Comparison of ENCODE assay signal across 10 cellular contexts in the genomic region with DNA sequence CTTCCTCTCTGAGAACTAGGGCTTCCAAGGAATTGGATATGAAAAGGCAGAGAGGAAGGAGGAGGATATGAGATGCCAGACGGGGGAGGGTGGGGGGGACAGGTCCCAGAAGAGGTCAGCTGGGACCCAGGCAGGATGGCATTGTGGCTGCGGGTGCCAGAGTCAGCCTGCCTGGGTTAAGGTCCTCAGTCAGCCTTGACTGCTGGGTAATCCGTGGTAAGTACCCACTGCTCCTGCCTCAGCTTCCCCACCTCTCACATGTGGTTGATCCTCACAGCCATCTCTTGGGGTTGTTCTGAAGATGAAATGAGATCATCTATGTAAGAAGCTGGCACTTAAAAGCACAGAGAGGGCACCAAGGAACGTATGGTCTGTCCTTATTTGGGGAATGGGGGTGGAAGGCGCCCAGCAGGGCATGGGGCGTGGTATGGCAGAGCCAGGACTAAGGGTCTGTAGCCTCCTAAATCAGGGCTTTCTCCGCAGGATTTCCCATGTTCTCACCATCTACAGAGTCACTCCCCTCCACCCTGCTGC. TPM values are rescaled to one million over a fixed set of nuclear protein-coding genes. Genes with fewer than 3 reads are reported as not detected.
DNase-seq lines count a peak whose midpoint lies in the region; ATAC-seq and TF ChIP-seq lines count a peak whose summit lies in the region.
"Had no signal": no experiment of that assay in that cellular context is flagged by ENCODE, and none has a peak within 500 bp of the region (broad histone marks: within the 10 kb centered on the region; RNA-seq: fewer than 3 reads in every experiment).

No MANE protein-coding gene starts in this region.

- H3K4me3 ChIP-seq in PC-9: peak overlapping the region; percentile 26; the same call in 1 of the 2 replicates
- H3K4me3 ChIP-seq in epithelial cell of proximal tubule (ENCODE audit: low read depth, low read length): peak overlapping the region; percentile 11
- H3K4me3 ChIP-seq in neuronal stem cell (ENCODE audit: low read length in 2 of 2): no peak overlapping the region
- no peak overlapping the region for H3K4me3 ChIP-seq in urinary bladder (ENCODE audit: low read depth, low read length)

- H2BK12ac ChIP-seq in neuronal stem cell (ENCODE audit: low read length): no peak overlapping the region

- H3K27me3 ChIP-seq in PC-9 (ENCODE audit: insufficient read depth, low read depth): no peaks in the 10 kb centered on the region
- peaks cover 0 to 7% (median 0%) of the 10 kb centered on the region in 3 experiments for H3K27me3 ChIP-seq in neuronal stem cell (ENCODE audit: control insufficient read depth in 3 of 3, insufficient read depth in 3 of 3, low read depth in 1 of 3, low read length in 3 of 3)

- POLR2A ChIA-PET in PC-9 (lab: Charles Lee; ENCODE audit: unreplicated experiment): interaction anchor here (0.7 to 2.0 kb wide), 12 partner anchors 13 to 79 kb away, joined by 3 to 60 read pairs (median 23); a partner anchor contains a TSS

- H2AFZ ChIP-seq in PC-9: no peak overlapping the region
- H2AFZ ChIP-seq in neuronal stem cell (ENCODE audit: low read length): no peak overlapping the region

- no peaks in the 10 kb centered on the region for H3K9me2 ChIP-seq in PC-9 (ENCODE audit: insufficient read depth)

- BruUV-seq in PC-9 (replicated peaks; lab: Mats Ljungman, UMichigan): TSS peak; percentile 94

- TF ChIP-seq CTCF in PC-9 (conservative IDR thresholded peaks at IDR 0.05) (no peak), epithelial cell of proximal tubule (conservative IDR thresholded peaks at IDR 0.05; ENCODE audit: low read depth, low read length) (no peak)

- intact Hi-C loops in PC-9 (cut with micrococcal nuclease; ENCODE audit: unreplicated experiment): loop anchor here (1.0 kb wide), 4 partner anchors 11 to 24 kb away; a partner anchor contains a TSS

- H2AK5ac ChIP-seq in neuronal stem cell (ENCODE audit: low read depth, low read length): peak overlapping the region; percentile 22

- no peak for ATAC-seq in GM18498 (IDR thresholded peaks at IDR 0.05; ENCODE audit: unreplicated experiment)

- H3F3A ChIP-seq in PC-9 (ENCODE audit: insufficient read depth, low read depth): peaks cover 40% of the 10 kb centered on the region

- H3K4me1 ChIP-seq in PC-9 (replicated peaks; ENCODE audit: insufficient read depth) (peaks cover 74% of the 10 kb centered on the region), neuronal stem cell (ENCODE audit: control insufficient read depth in 2 of 2, insufficient read depth in 1 of 2, low read depth in 1 of 2, low read length in 2 of 2) (peaks cover 0 to 8% of the 10 kb centered on the region in 2 donors), urinary bladder (ENCODE audit: insufficient read depth) (no peaks in the 10 kb centered on the region)

- H3K14ac ChIP-seq in neuronal stem cell (ENCODE audit: low read length): no peak overlapping the region

- H4K20me1 ChIP-seq in PC-9 (ENCODE audit: insufficient read depth): no peaks in the 10 kb centered on the region

- H3K9ac ChIP-seq in neuronal stem cell (ENCODE audit: low read depth, low read length, poor library complexity): no peak overlapping the region

- WGBS in neuronal stem cell (ENCODE audit: extremely low coverage in 2 of 2, insufficient read length in 2 of 2, insufficient replicate concordance in 1 of 2), 2 donors: no CpG with 5 or more reads among the region's 7 CpGs
- 76% methylated on average over 7 of the region's 7 CpGs for WGBS in urinary bladder

- peak overlapping the region; percentile 72 for H3K18ac ChIP-seq in neuronal stem cell (ENCODE audit: low read length)

- H3K27ac ChIP-seq in PC-9 (peak overlapping the region; percentile 89), neuronal stem cell (replicated peaks; ENCODE audit: low read length) (no peak overlapping the region), urinary bladder (ENCODE audit: low read depth) (peak overlapping the region; percentile 77)

- no peaks in the 10 kb centered on the region for H3K79me1 ChIP-seq in neuronal stem cell (ENCODE audit: low read depth, low read length)

- CTCF ChIA-PET in PC-9 (lab: Charles Lee): interaction anchor here (0.6 to 1.4 kb wide), 6 partner anchors 12 to 79 kb away, joined by 3 to 10 read pairs (median 4); a partner anchor contains a TSS

- H2BK5ac ChIP-seq in neuronal stem cell (ENCODE audit: low read length): no peak overlapping the region

- no peak overlapping the region for H4K91ac ChIP-seq in neuronal stem cell (ENCODE audit: low read depth, low read length, poor library complexity)

- H3K9me3 ChIP-seq in PC-9 (ENCODE audit: insufficient read depth, low read depth): no peaks in the 10 kb centered on the region
- H3K9me3 ChIP-seq in neuronal stem cell (replicated peaks in 1 of 2; ENCODE audit: control insufficient read depth in 2 of 2, insufficient read depth in 1 of 2, low read depth in 1 of 2, low read length in 2 of 2): no peaks in the 10 kb centered on the region

- H3K4me2 ChIP-seq in PC-9: peak overlapping the region; percentile 77
- no peak overlapping the region for H3K4me2 ChIP-seq in neuronal stem cell (ENCODE audit: insufficient read depth, low read length, poor library complexity, severe bottlenecking)

- H3K4ac ChIP-seq in neuronal stem cell (ENCODE audit: low read length): no peak overlapping the region

- no peak overlapping the region for H3K23ac ChIP-seq in neuronal stem cell (ENCODE audit: low read depth, low read length, poor library complexity)

- no peaks in the 10 kb centered on the region for H3K79me2 ChIP-seq in PC-9 (ENCODE audit: low read depth)

- no peaks in the 10 kb centered on the region for H3K36me3 ChIP-seq in PC-9 (ENCODE audit: low read depth)
- H3K36me3 ChIP-seq in neuronal stem cell (replicated peaks in 1 of 2; ENCODE audit: control insufficient read depth in 2 of 2, insufficient read depth in 2 of 2, low read length in 2 of 2): no peaks in the 10 kb centered on the region
- no peaks in the 10 kb centered on the region for H3K36me3 ChIP-seq in urinary bladder (ENCODE audit: insufficient read depth)

- no peak overlapping the region for H2BK120ac ChIP-seq in neuronal stem cell (ENCODE audit: low read depth, low read length)

- peak overlapping the region; percentile 35 for H2BK15ac ChIP-seq in neuronal stem cell (ENCODE audit: low read length)

- no peak overlapping the region for H4K8ac ChIP-seq in neuronal stem cell (ENCODE audit: low read depth, low read length)

- no peak for DNase-seq in PC-9
- DNase-seq in epithelial cell of proximal tubule (ENCODE audit: low read depth): no peak
- no peak for DNase-seq in neuronal stem cell (ENCODE audit: low spot score)
- DNase-seq in UCSD-AML1 (lab: John Stamatoyannopoulos, UW; ENCODE audit: unreplicated experiment): no peak
- no peak for DNase-seq in stimulated activated CD4-positive, alpha-beta T cell treated with anti-CD3 and anti-CD28 coated beads, Interleukin-4, amount 100 ng/mL, for 4 hours
- no peak for DNase-seq in NCI-H2196 (lab: John Stamatoyannopoulos, UW; ENCODE audit: unreplicated experiment)
- DNase-seq: CD8-positive, alpha-beta memory T cell; NCI-H2081 treated with DMSO at 0.1 percent for 48 hours had no signal

RNA-seq across cellular contexts. Expression of a gene that starts 23.8 kb away (rescaled TPM):
- total RNA-seq in PC-9 (2021): 295 and 318 TPM in 2 replicates
- 70.2 and 265 TPM in 2 replicates for total RNA-seq in epithelial cell of proximal tubule
- polyA plus RNA-seq in neuronal stem cell (2013, experiment 1 of 2): 2.7 TPM
- polyA plus RNA-seq in neuronal stem cell (2013, experiment 2 of 2): 2.6 TPM
- total RNA-seq in urinary bladder: 123 TPM
- 120 TPM for polyA plus RNA-seq in urinary bladder
- polyA plus RNA-seq: CD8-positive, alpha-beta memory T cell had no signal

RNA-seq across cellular contexts. Expression of a gene that starts 51.8 kb away (rescaled TPM):
- total RNA-seq in PC-9 (2021) (108 and 123 TPM in 2 replicates), epithelial cell of proximal tubule (81.8 and 124 TPM in 2 replicates), urinary bladder (24.0 TPM)
- polyA plus RNA-seq in neuronal stem cell (2013, experiment 1 of 2): 27.2 TPM
- 27.7 TPM for polyA plus RNA-seq in neuronal stem cell (2013, experiment 2 of 2)
- 31.6 TPM for polyA plus RNA-seq in urinary bladder

Comparison
In these comparisons a context has a peak if more than half of its experiments do, and no peak if none do; other contexts are left out.
1. H3K4me3 ChIP-seq: peak in PC-9 (single experiment) and epithelial cell of proximal tubule (single experiment); none in neuronal stem cell (0 of 2) and urinary bladder (single experiment).